8 cellular contexts compared by ENCODE assay signal in the genomic region with DNA sequence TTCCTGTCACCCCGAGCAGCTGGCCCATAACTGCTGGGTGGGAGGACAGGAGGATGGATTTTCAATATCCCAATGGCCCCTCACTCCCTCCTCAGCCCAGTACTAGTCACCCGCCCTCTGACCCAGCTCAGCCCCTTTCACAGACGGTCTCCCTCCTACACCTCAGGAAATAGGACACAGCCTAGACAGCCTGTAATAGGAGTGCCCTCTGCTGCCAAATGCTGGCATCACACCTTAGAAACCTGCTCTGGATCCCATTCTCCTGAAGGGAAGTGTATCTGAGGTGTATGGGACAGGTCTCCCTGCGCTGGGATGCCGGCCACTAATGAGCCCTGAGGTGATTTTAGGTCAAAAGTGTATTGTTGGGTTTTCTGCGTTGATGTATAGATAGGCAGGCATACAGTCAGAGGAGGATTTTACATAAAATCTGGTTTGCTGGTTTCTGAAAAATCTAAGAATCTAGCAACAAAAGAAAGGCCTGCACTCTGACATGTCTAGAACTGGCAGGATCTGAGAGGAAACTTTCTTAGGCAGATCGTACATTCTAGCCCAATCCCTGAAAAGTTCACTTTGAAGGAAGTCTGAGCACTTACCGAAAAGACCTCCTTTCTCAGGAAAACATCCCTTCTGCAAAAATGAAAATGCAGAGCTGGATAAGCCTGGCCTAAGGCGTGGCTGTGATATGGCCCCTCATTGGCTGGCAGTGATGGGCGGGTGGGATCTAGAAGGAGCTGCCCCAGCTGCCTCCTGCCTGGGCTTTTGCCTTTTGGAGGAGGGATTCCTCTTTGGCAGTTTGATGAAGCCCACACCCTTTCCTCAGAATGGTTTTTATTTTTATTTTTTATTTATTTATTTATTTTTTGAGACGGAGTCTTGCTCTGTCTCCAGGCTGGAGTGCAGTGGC. TPM values are rescaled to one million over a fixed set of nuclear protein-coding genes. Genes with fewer than 3 reads are reported as not detected.
DNase-seq lines count a peak whose midpoint lies in the region; ATAC-seq and TF ChIP-seq lines count a peak whose summit lies in the region.

No MANE protein-coding gene starts in this region.

- intact Hi-C loops in activated T-helper 1 cell treated with anti-CD3 and anti-CD28 coated beads, Interleukin-12 subunit alpha, Interleukin-12 subunit beta, Interleukin-2, Interleukin-4 antibody, amounts not matched to agents 30 ng/mL and 10 ng/mL and 1 ng/mL, durations not matched to agents 14 hours and 24 hours and 36 hours (cut with micrococcal nuclease), result loop anchor here (1.0 kb wide), 1 partner anchor 51 kb away; no protein-coding TSS in a partner anchor

- H3K4me1 Mint-ChIP-seq in activated T-helper 1 cell treated with anti-CD3 and anti-CD28 coated beads, Interleukin-12 subunit alpha, Interleukin-12 subunit beta, Interleukin-2, Interleukin-4 antibody, amounts not matched to agents 30 ng/mL and 10 ng/mL and 1 ng/mL, durations not matched to agents 14 hours and 24 hours and 36 hours (ENCODE audit: low read depth), result peaks cover 14% of the 10 kb centered on the region

- H3K4me3 ChIP-seq in foreskin fibroblast (ENCODE audit: low read depth in 1 of 2, low read length in 2 of 2), result no peak overlapping the region

- peaks cover 3% of the 10 kb centered on the region for H3K36me3 Mint-ChIP-seq in activated T-helper 1 cell treated with anti-CD3 and anti-CD28 coated beads, Interleukin-12 subunit alpha, Interleukin-12 subunit beta, Interleukin-2, Interleukin-4 antibody, amounts not matched to agents 30 ng/mL and 10 ng/mL and 1 ng/mL, durations not matched to agents 14 hours and 24 hours and 36 hours (ENCODE audit: low read depth)

- no peak overlapping the region for H3K27ac Mint-ChIP-seq in activated T-helper 1 cell treated with anti-CD3 and anti-CD28 coated beads, Interleukin-12 subunit alpha, Interleukin-12 subunit beta, Interleukin-2, Interleukin-4 antibody, amounts not matched to agents 30 ng/mL and 10 ng/mL and 1 ng/mL, durations not matched to agents 14 hours and 24 hours and 36 hours

- H3K4me3 Mint-ChIP-seq in activated T-helper 1 cell treated with anti-CD3 and anti-CD28 coated beads, Interleukin-12 subunit alpha, Interleukin-12 subunit beta, Interleukin-2, Interleukin-4 antibody, amounts not matched to agents 30 ng/mL and 10 ng/mL and 1 ng/mL, durations not matched to agents 14 hours and 24 hours and 36 hours, result no peak overlapping the region

- peak; percentile 83 for ATAC-seq in GM21786 (IDR thresholded peaks at IDR 0.05; ENCODE audit: unreplicated experiment)

- peaks cover 27% of the 10 kb centered on the region for H3K27me3 Mint-ChIP-seq in activated T-helper 1 cell treated with anti-CD3 and anti-CD28 coated beads, Interleukin-12 subunit alpha, Interleukin-12 subunit beta, Interleukin-2, Interleukin-4 antibody, amounts not matched to agents 30 ng/mL and 10 ng/mL and 1 ng/mL, durations not matched to agents 14 hours and 24 hours and 36 hours (ENCODE audit: insufficient read depth)

- DNase-seq in DMS79 treated with DMSO at 0.1 percent for 48 hours (lab: John Stamatoyannopoulos, UW), result peak; percentile 64
- peak; percentile 67 for DNase-seq in LHCN-M2 (ENCODE audit: low read depth)
- DNase-seq in OCI-M2 (lab: John Stamatoyannopoulos, UW; ENCODE audit: unreplicated experiment), result peak; percentile 23
- DNase-seq in activated T-helper 1 cell treated with anti-CD3 and anti-CD28 coated beads, Interleukin-12 subunit alpha, Interleukin-12 subunit beta, Interleukin-2, Interleukin-4 antibody, amounts not matched to agents 30 ng/mL and 10 ng/mL and 1 ng/mL, durations not matched to agents 14 hours and 24 hours and 36 hours (ENCODE audit: low spot score), result peak; percentile 34
- peak; percentile 57 to 86 for DNase-seq in foreskin fibroblast
- peak; percentile 38 for DNase-seq in occipital lobe (lab: John Stamatoyannopoulos, UW)
- peak; percentile 81 for DNase-seq in ureter (ENCODE audit: low spot score)

- no peaks in the 10 kb centered on the region for H3K9me3 Mint-ChIP-seq in activated T-helper 1 cell treated with anti-CD3 and anti-CD28 coated beads, Interleukin-12 subunit alpha, Interleukin-12 subunit beta, Interleukin-2, Interleukin-4 antibody, amounts not matched to agents 30 ng/mL and 10 ng/mL and 1 ng/mL, durations not matched to agents 14 hours and 24 hours and 36 hours

- peak; percentile 94 for TF ChIP-seq CTCF in foreskin fibroblast (IDR thresholded peaks at IDR 0.05; ENCODE audit: low read depth, low read length)

RNA-seq across cellular contexts. Expression of a gene that starts 3.7 kb away (rescaled TPM):
- 18.3 and 18.9 TPM in 2 replicates for total RNA-seq in LHCN-M2 (2014; rRNA removed)
- 6.1 TPM for polyA plus RNA-seq in LHCN-M2 (2012)
- total RNA-seq in activated T-helper 1 cell treated with anti-CD3 and anti-CD28 coated beads, Interleukin-12 subunit alpha, Interleukin-12 subunit beta, Interleukin-2, Interleukin-4 antibody, amounts not matched to agents 30 ng/mL and 10 ng/mL and 1 ng/mL, durations not matched to agents 14 hours and 24 hours and 36 hours, result 0.07 and 0.16 TPM in 2 replicates
- 9.2 TPM for total RNA-seq in occipital lobe
- total RNA-seq in ureter, result 32.7 TPM

RNA-seq across cellular contexts. Expression of a gene that starts 13.1 kb away (rescaled TPM):
- total RNA-seq in LHCN-M2 (2014; rRNA removed) (not detected in 2 replicates), occipital lobe (not detected), ureter (not detected)
- polyA plus RNA-seq in LHCN-M2 (2012), result not detected
- not detected in 2 replicates for total RNA-seq in activated T-helper 1 cell treated with anti-CD3 and anti-CD28 coated beads, Interleukin-12 subunit alpha, Interleukin-12 subunit beta, Interleukin-2, Interleukin-4 antibody, amounts not matched to agents 30 ng/mL and 10 ng/mL and 1 ng/mL, durations not matched to agents 14 hours and 24 hours and 36 hours

RNA-seq across cellular contexts. Expression of a gene that starts 55.6 kb away (rescaled TPM):
- total RNA-seq in LHCN-M2 (2014; rRNA removed) (20.1 and 20.5 TPM in 2 replicates), occipital lobe (38.8 TPM), ureter (17.3 TPM)
- 7.4 TPM for polyA plus RNA-seq in LHCN-M2 (2012)
- 25.7 and 31.0 TPM in 2 replicates for total RNA-seq in activated T-helper 1 cell treated with anti-CD3 and anti-CD28 coated beads, Interleukin-12 subunit alpha, Interleukin-12 subunit beta, Interleukin-2, Interleukin-4 antibody, amounts not matched to agents 30 ng/mL and 10 ng/mL and 1 ng/mL, durations not matched to agents 14 hours and 24 hours and 36 hours

Comparison
In these comparisons a context has a peak if more than half of its experiments do, and no peak if none do; other contexts are left out.
1. DNase-seq: peak in every context shown above with its lines; median percentile 81 in ureter; 72 in foreskin fibroblast; 67 in LHCN-M2; 64 in DMS79 treated with DMSO at 0.1 percent for 48 hours; 38 in occipital lobe; 34 in activated T-helper 1 cell treated with anti-CD3 and anti-CD28 coated beads, Interleukin-12 subunit alpha, Interleukin-12 subunit beta, Interleukin-2, Interleukin-4 antibody, amounts not matched to agents 30 ng/mL and 10 ng/mL and 1 ng/mL, durations not matched to agents 14 hours and 24 hours and 36 hours; 23 in OCI-M2.